In genomic region chrX:15475021-15475420, GRCh38 we compare ENCODE assay signal across 16 cellular contexts. TPM values are rescaled to one million over a fixed set of nuclear protein-coding genes. Genes with fewer than 3 reads are reported as not detected.
DNase-seq lines count a peak whose midpoint lies in the region; ATAC-seq and TF ChIP-seq lines count a peak whose summit lies in the region.
"Had no signal": no experiment of that assay in that cellular context is flagged by ENCODE, and none has a peak within 500 bp of the region (broad histone marks: within the 10 kb centered on the region; RNA-seq: fewer than 3 reads in every experiment).

No MANE protein-coding gene starts in this region.

- H3K4me2 ChIP-seq in mammary epithelial cell (ENCODE audit: insufficient read depth, low read depth, low read length) = peak overlapping the region; percentile 67

- TF ChIP-seq CTCF in right atrium auricular region (IDR thresholded peaks at IDR 0.05) (no peak), mammary epithelial cell (conservative IDR thresholded peaks at IDR 0.05 in 1 of 2, IDR thresholded peaks at IDR 0.05 in 1 of 2; ENCODE audit: extremely low read depth in 1 of 2, insufficient read depth in 1 of 2, low read depth in 1 of 2, low read length in 2 of 2) (no peak), kidney epithelial cell (IDR thresholded peaks at IDR 0.05; ENCODE audit: insufficient read depth, low read length, poor library complexity, severe bottlenecking) (no peak), thyroid gland (IDR thresholded peaks at IDR 0.05) (no peak)

- H3K27me3 ChIP-seq in right atrium auricular region (no peaks in the 10 kb centered on the region), mammary epithelial cell (ENCODE audit: insufficient read depth, low read length) (no peaks in the 10 kb centered on the region), kidney epithelial cell (ENCODE audit: control insufficient read depth, insufficient read depth, low read length) (no peaks in the 10 kb centered on the region), thyroid gland (no peaks in the 10 kb centered on the region)
- H3K27me3 ChIP-seq: neutrophil had no signal

- no peak overlapping the region for H3K4me3 ChIP-seq in right atrium auricular region
- H3K4me3 ChIP-seq in mammary epithelial cell (replicated peaks in 1 of 3; ENCODE audit: insufficient read depth in 1 of 3, low read depth in 2 of 3, low read length in 3 of 3) = peak overlapping the region in 2 of 3 experiments; percentile 9 to 15
- H3K4me3 ChIP-seq in kidney epithelial cell (ENCODE audit: low read depth, low read length) = no peak overlapping the region
- no peak overlapping the region for H3K4me3 ChIP-seq in thyroid gland (replicated peaks in 1 of 3)

- H2AFZ ChIP-seq in mammary epithelial cell (ENCODE audit: low read depth, low read length) = peak overlapping the region; percentile 56

- DNase-seq in right atrium auricular region (ENCODE audit: low spot score) = no peak
- DNase-seq in left ventricle myocardium superior = no peak
- DNase-seq in mammary epithelial cell = peak; percentile 99
- DNase-seq in kidney epithelial cell (ENCODE audit: low read depth) = peak; percentile 41
- DNase-seq in KBM-7 = no peak
- DNase-seq in thyroid gland = no peak
- DNase-seq in amygdala (lab: John Stamatoyannopoulos, UW) = no peak
- DNase-seq: activated CD4-positive, alpha-beta T cell treated with anti-CD3 and anti-CD28 coated beads, Interleukin-2, amount 50 U/mL, for 1 hour; activated naive CD8-positive, alpha-beta T cell treated with anti-CD3 and anti-CD28 coated beads for 36 hours; activated T-cell treated with anti-CD3 and anti-CD28 coated beads, Interleukin-2, amount 50 U/mL, for 1 hour; COR-L47; NCI-H1105 treated with DMSO at 0.1 percent for 48 hours; NCI-H524 treated with DMSO at 0.1 percent for 48 hours; stimulated activated naive CD8-positive, alpha-beta T cell treated with anti-CD3 and anti-CD28 coated beads, Interleukin-15, amount 100 ng/mL, for 72 hours had no signal

- CTCF ChIA-PET in mammary epithelial cell (lab: Charles Lee; ENCODE audit: low non-redundant PET) = interaction anchor here (0.6 kb wide), 1 partner anchor 90 kb away, joined by 3 read pairs; no protein-coding TSS in a partner anchor

- no peak for ATAC-seq in left ventricle myocardium superior
- ATAC-seq in HG02938 (IDR thresholded peaks at IDR 0.05; ENCODE audit: unreplicated experiment) = no peak
- ATAC-seq: stimulated activated naive CD8-positive, alpha-beta T cell treated with anti-CD3 and anti-CD28 coated beads, Interleukin-15, amount 100 ng/mL, for 72 hours had no signal

- intact Hi-C loops in left ventricle myocardium superior (cut with micrococcal nuclease) (no loop called here), mammary epithelial cell (cut with micrococcal nuclease) (loop anchor here (1.0 to 5.0 kb wide), 2 partner anchors 18 to 187 kb away; partner anchors contain the start of genes CLTRN and PIR), thyroid gland (cut with DNase I) (no loop called here)

- no peaks in the 10 kb centered on the region for H3K9me3 ChIP-seq in right atrium auricular region
- no peaks in the 10 kb centered on the region for H3K9me3 ChIP-seq in mammary epithelial cell (replicated peaks; ENCODE audit: insufficient read depth, low read length)
- no peaks in the 10 kb centered on the region for H3K9me3 ChIP-seq in thyroid gland
- H3K9me3 ChIP-seq: neutrophil had no signal

- dilution Hi-C loops in mammary epithelial cell (cut with HindIII; ENCODE audit: low sequenced_read_pairs) = no loop called here

- WGBS in mammary epithelial cell (ENCODE audit: low coverage, missing lambda C conversion rate) = 1% methylated on average over 5 of the region's 5 CpGs
- WGBS in thyroid gland, 2 donors = 77% methylated on average over 5 of the region's 5 CpGs

- no peaks in the 10 kb centered on the region for H4K20me1 ChIP-seq in mammary epithelial cell (ENCODE audit: insufficient read depth, low read length)

- H3K9ac ChIP-seq in mammary epithelial cell (ENCODE audit: insufficient read depth, low read length) = peak overlapping the region; percentile 91

- H3K27ac ChIP-seq in right atrium auricular region (peak overlapping the region; percentile 1 to 31), mammary epithelial cell (ENCODE audit: insufficient read depth, low read depth, low read length) (peak overlapping the region; percentile 99), thyroid gland (no peak overlapping the region)
- H3K27ac ChIP-seq: neutrophil had no signal

- peaks cover 5% of the 10 kb centered on the region for H3K36me3 ChIP-seq in right atrium auricular region
- peaks cover 10% of the 10 kb centered on the region for H3K36me3 ChIP-seq in mammary epithelial cell (ENCODE audit: insufficient read depth, low read length)
- H3K36me3 ChIP-seq in kidney epithelial cell (ENCODE audit: control insufficient read depth, insufficient read depth, low read length) = no peaks in the 10 kb centered on the region
- H3K36me3 ChIP-seq in thyroid gland = no peaks in the 10 kb centered on the region
- H3K36me3 ChIP-seq: neutrophil had no signal

- H3K4me1 ChIP-seq in right atrium auricular region (no peaks in the 10 kb centered on the region), mammary epithelial cell (ENCODE audit: insufficient read depth, low read length) (peaks cover 38% of the 10 kb centered on the region), thyroid gland (no peaks in the 10 kb centered on the region)

- H3K79me2 ChIP-seq in mammary epithelial cell (ENCODE audit: insufficient read depth, low read length) = no peaks in the 10 kb centered on the region

- no peak for TF ChIP-seq POLR2A in thyroid gland (IDR thresholded peaks at IDR 0.05)

- no TSS peak for BruUV-seq in mammary epithelial cell (replicated peaks; lab: Mats Ljungman, UMichigan)

- in situ Hi-C loops in mammary epithelial cell (cut with MboI; ENCODE audit: low sequenced_read_pairs in 2 of 2) = loop anchor here (10.0 to 25.0 kb wide), 2 partner anchors 187 to 190 kb away; partner anchors contain the start of gene CLTRN (in 2 of the 2)
- in situ Hi-C loops in KBM-7 (cut with MboI; ENCODE audit: low pct_unique_long_range_greater_than_20kb, low sequenced_read_pairs) = no loop called here

RNA-seq across cellular contexts. Expression of gene PIR, which starts 18.1 kb away (rescaled TPM):
- total RNA-seq in right atrium auricular region = 10 to 100 TPM; 14.3 to 19.2 TPM
- total RNA-seq in left ventricle myocardium superior = 12.0 TPM
- 10 to 100 TPM; 32.8 to 40.9 TPM for total RNA-seq in mammary epithelial cell
- polyA plus RNA-seq in mammary epithelial cell = 47.8 TPM
- 28.3 TPM for polyA minus RNA-seq in mammary epithelial cell
- total RNA-seq in kidney epithelial cell = 1.4 and 4.9 TPM in 2 replicates
- total RNA-seq in thyroid gland = 10 to 100 TPM; 32.9 to 70.2 (median 48.8) TPM

RNA-seq across cellular contexts. Expression of gene BMX, which starts 25.6 kb away (rescaled TPM):
- total RNA-seq in right atrium auricular region (10 to 100 TPM; 12.9 to 20.1 TPM), left ventricle myocardium superior (1.5 TPM), mammary epithelial cell (under 1 TPM; 0.33 to 0.49 TPM), kidney epithelial cell (not detected in 2 replicates), thyroid gland (1 to 10 TPM; 1.3 to 8.0 (median 3.4) TPM)
- polyA plus RNA-seq in mammary epithelial cell = 0.16 TPM
- not detected for polyA minus RNA-seq in mammary epithelial cell
- total RNA-seq: activated naive CD8-positive, alpha-beta T cell treated with anti-CD3 and anti-CD28 coated beads for 36 hours had no signal

Comparison
In these comparisons a context has a peak if more than half of its experiments do, and no peak if none do; other contexts are left out.
1. DNase-seq: peak in mammary epithelial cell (single experiment) and kidney epithelial cell (single experiment); none in right atrium auricular region (single experiment), left ventricle myocardium superior (single experiment), KBM-7 (single experiment), thyroid gland (0 of 2) and amygdala (0 of 56).
2. H3K27ac ChIP-seq: peak in right atrium auricular region (2 of 2) and mammary epithelial cell (single experiment); none in thyroid gland (0 of 3).
3. H3K4me3 ChIP-seq: peak in mammary epithelial cell (2 of 3); none in right atrium auricular region (0 of 2), kidney epithelial cell (single experiment) and thyroid gland (0 of 3).